9 cellular contexts compared by ENCODE assay signal in genomic region chr12:6367065-6367968, GRCh38. TPM values are rescaled to one million over a fixed set of nuclear protein-coding genes. Genes with fewer than 3 reads are reported as not detected.
DNase-seq lines count a peak whose midpoint lies in the region; ATAC-seq and TF ChIP-seq lines count a peak whose summit lies in the region.
"Had no signal": no experiment of that assay in that cellular context is flagged by ENCODE, and none has a peak within 500 bp of the region (broad histone marks: within the 10 kb centered on the region; RNA-seq: fewer than 3 reads in every experiment).

No MANE protein-coding gene starts in this region.

- no peaks in the 10 kb centered on the region for H3K36me3 Mint-ChIP-seq in activated naive CD8-positive, alpha-beta T cell treated with anti-CD3 and anti-CD28 coated beads, Interleukin-2, amount 10 ng/mL, durations not matched to agents 7 days and 5 days
- H3K36me3 Mint-ChIP-seq in progenitor cell of endocrine pancreas (ENCODE audit: insufficient read depth), result no peaks in the 10 kb centered on the region

- TF ChIP-seq CTCF in DOHH2 (IDR thresholded peaks at IDR 0.05; ENCODE audit: low read depth, low read length, poor library complexity, severe bottlenecking) (peak; percentile 61), GM20000 (IDR thresholded peaks at IDR 0.05; ENCODE audit: extremely low read depth, missing control alignments) (peak; percentile 8), mucosa of descending colon (IDR thresholded peaks at IDR 0.05) (no peak), progenitor cell of endocrine pancreas (IDR thresholded peaks at IDR 0.05; ENCODE audit: unreplicated experiment) (no peak)

- H3K4me3 ChIP-seq in DOHH2 (ENCODE audit: low read length) (no peak overlapping the region), mucosa of descending colon (no peak overlapping the region)

- peak; percentile 85 for DNase-seq in GM20000 (ENCODE audit: low spot score)
- DNase-seq in NOMO-1 treated with DMSO at 0.1 percent for 48 hours (lab: John Stamatoyannopoulos, UW; ENCODE audit: unreplicated experiment), result peak; percentile 94
- DNase-seq in activated naive CD8-positive, alpha-beta T cell treated with anti-CD3 and anti-CD28 coated beads, Interleukin-2, amount 10 ng/mL, durations not matched to agents 7 days and 5 days, result no peak
- peak in 2 of 3 donors; percentile 25 to 58 for DNase-seq in mucosa of descending colon
- DNase-seq in progenitor cell of endocrine pancreas (ENCODE audit: low spot score, unreplicated experiment), result no peak
- DNase-seq in LoVo (ENCODE audit: low spot score), result no peak
- DNase-seq in activated CD4-positive, CD25-positive, alpha-beta regulatory T cell (lab: John Stamatoyannopoulos, UW), result no peak

- no peaks in the 10 kb centered on the region for H4K20me1 ChIP-seq in DOHH2 (ENCODE audit: control insufficient read depth, insufficient read depth, low read depth, low read length)

- intact Hi-C loops in mucosa of descending colon (cut with DNase I, micrococcal nuclease), result no loop called here

- H3K79me2 ChIP-seq in DOHH2 (ENCODE audit: control insufficient read depth, low read length), result no peaks in the 10 kb centered on the region

- H3K36me3 ChIP-seq in DOHH2 (ENCODE audit: control insufficient read depth, low read length) (no peaks in the 10 kb centered on the region), mucosa of descending colon (ENCODE audit: low read depth) (no peaks in the 10 kb centered on the region)

- no peaks in the 10 kb centered on the region for H3K9me2 ChIP-seq in DOHH2 (replicated peaks; ENCODE audit: control insufficient read depth, low read length)

- H3K9me3 ChIP-seq in DOHH2 (ENCODE audit: control insufficient read depth, insufficient read depth, low read length), result no peaks in the 10 kb centered on the region
- H3K9me3 ChIP-seq in mucosa of descending colon, result no peaks in the 10 kb centered on the region

- POLR2A ChIA-PET in activated naive CD8-positive, alpha-beta T cell treated with anti-CD3 and anti-CD28 coated beads, Interleukin-2, amount 10 ng/mL, durations not matched to agents 7 days and 5 days (lab: Charles Lee), result interaction anchor here (0.7 to 11.0 kb wide), 6 partner anchors 22 to 1409 kb away, joined by 3 to 122 read pairs (median 5); partner anchors contain the start of genes TAPBPL and TNFRSF1A

- peaks cover 6% of the 10 kb centered on the region for H3F3A ChIP-seq in DOHH2 (ENCODE audit: control insufficient read depth, insufficient read depth)

- peaks cover 5% of the 10 kb centered on the region for H3K27me3 ChIP-seq in DOHH2 (ENCODE audit: control insufficient read depth, low read length)

- H3K4me3 Mint-ChIP-seq in activated naive CD8-positive, alpha-beta T cell treated with anti-CD3 and anti-CD28 coated beads, Interleukin-2, amount 10 ng/mL, durations not matched to agents 7 days and 5 days, result peak overlapping the region; percentile 25
- H3K4me3 Mint-ChIP-seq in progenitor cell of endocrine pancreas (ENCODE audit: low read depth), result no peak overlapping the region

- H3K27me3 Mint-ChIP-seq in activated naive CD8-positive, alpha-beta T cell treated with anti-CD3 and anti-CD28 coated beads, Interleukin-2, amount 10 ng/mL, durations not matched to agents 7 days and 5 days, result no peaks in the 10 kb centered on the region
- no peaks in the 10 kb centered on the region for H3K27me3 Mint-ChIP-seq in progenitor cell of endocrine pancreas

- peak overlapping the region; percentile 74 for H3K27ac Mint-ChIP-seq in activated naive CD8-positive, alpha-beta T cell treated with anti-CD3 and anti-CD28 coated beads, Interleukin-2, amount 10 ng/mL, durations not matched to agents 7 days and 5 days
- no peak overlapping the region for H3K27ac Mint-ChIP-seq in progenitor cell of endocrine pancreas

- no peak overlapping the region for H3K4me2 ChIP-seq in DOHH2 (ENCODE audit: low read length)

- no peaks in the 10 kb centered on the region for H3K9me3 Mint-ChIP-seq in activated naive CD8-positive, alpha-beta T cell treated with anti-CD3 and anti-CD28 coated beads, Interleukin-2, amount 10 ng/mL, durations not matched to agents 7 days and 5 days
- no peaks in the 10 kb centered on the region for H3K9me3 Mint-ChIP-seq in progenitor cell of endocrine pancreas (ENCODE audit: low read depth)

- H3K27ac ChIP-seq in DOHH2 (ENCODE audit: low read depth, low read length), result no peak overlapping the region

- peaks cover 32% of the 10 kb centered on the region for H3K4me1 Mint-ChIP-seq in activated naive CD8-positive, alpha-beta T cell treated with anti-CD3 and anti-CD28 coated beads, Interleukin-2, amount 10 ng/mL, durations not matched to agents 7 days and 5 days
- peaks cover 23% of the 10 kb centered on the region for H3K4me1 Mint-ChIP-seq in progenitor cell of endocrine pancreas (ENCODE audit: low read depth)

- ATAC-seq in activated naive CD8-positive, alpha-beta T cell treated with anti-CD3 and anti-CD28 coated beads, Interleukin-2, amount 10 ng/mL, durations not matched to agents 7 days and 5 days (ENCODE audit: low read depth), result peak; percentile 65
- ATAC-seq in mucosa of descending colon, result no peak

- H3K4me1 ChIP-seq in DOHH2 (ENCODE audit: control insufficient read depth, low read length), result peaks cover 26% of the 10 kb centered on the region
- peaks cover 43% of the 10 kb centered on the region for H3K4me1 ChIP-seq in mucosa of descending colon (ENCODE audit: low read depth)

RNA-seq across cellular contexts. Expression of gene SCNN1A, which starts 8.0 kb away (rescaled TPM):
- total RNA-seq in activated naive CD8-positive, alpha-beta T cell treated with anti-CD3 and anti-CD28 coated beads, Interleukin-2, amount 10 ng/mL, durations not matched to agents 7 days and 5 days, result 1 to 10 TPM in 1 of 2 experiments, under 1 TPM in 1; 0.43 to 1.1 TPM
- total RNA-seq in mucosa of descending colon (100 to 1,000 TPM; 130 to 402 (median 386) TPM), progenitor cell of endocrine pancreas (14.3 and 23.1 TPM in 2 replicates)
- total RNA-seq: T-helper 1 cell treated with Interleukin-12 subunit alpha and Interleukin-12 subunit beta and Interleukin-4 antibody, amounts not matched to agents 30 ng/mL and 1 ng/mL, for 36 hours had no signal

RNA-seq across cellular contexts. Expression of gene LTBR, which starts 16.6 kb away (rescaled TPM):
- total RNA-seq in activated naive CD8-positive, alpha-beta T cell treated with anti-CD3 and anti-CD28 coated beads, Interleukin-2, amount 10 ng/mL, durations not matched to agents 7 days and 5 days, result 1 to 10 TPM in 1 of 2 experiments, under 1 TPM in 1; 0.61 to 1.4 TPM
- 100 to 1,000 TPM; 114 to 142 (median 135) TPM for total RNA-seq in mucosa of descending colon
- 17.8 and 18.3 TPM in 2 replicates for total RNA-seq in progenitor cell of endocrine pancreas

RNA-seq across cellular contexts. Expression of gene TNFRSF1A, which starts 25.4 kb away (rescaled TPM):
- total RNA-seq in activated naive CD8-positive, alpha-beta T cell treated with anti-CD3 and anti-CD28 coated beads, Interleukin-2, amount 10 ng/mL, durations not matched to agents 7 days and 5 days, result 10 to 100 TPM; 82.9 to 87.1 TPM
- total RNA-seq in mucosa of descending colon (100 to 1,000 TPM; 166 to 237 (median 211) TPM), progenitor cell of endocrine pancreas (67.5 and 68.8 TPM in 2 replicates)

RNA-seq across cellular contexts. Expression of gene PLEKHG6, which starts 56.8 kb away (rescaled TPM):
- total RNA-seq in activated naive CD8-positive, alpha-beta T cell treated with anti-CD3 and anti-CD28 coated beads, Interleukin-2, amount 10 ng/mL, durations not matched to agents 7 days and 5 days, result not detected
- total RNA-seq in mucosa of descending colon (100 to 1,000 TPM in 2 of 3 donors, 10 to 100 TPM in 1; 90.4 to 190 (median 128) TPM), progenitor cell of endocrine pancreas (40.5 and 44.0 TPM in 2 replicates)
- total RNA-seq: T-helper 1 cell treated with Interleukin-12 subunit alpha and Interleukin-12 subunit beta and Interleukin-4 antibody, amounts not matched to agents 30 ng/mL and 1 ng/mL, for 36 hours had no signal

Comparison
In these comparisons a context has a peak if more than half of its experiments do, and no peak if none do; other contexts are left out.
1. CTCF ChIP-seq: peak in DOHH2 (single experiment) and GM20000 (single experiment); none in mucosa of descending colon (single experiment) and progenitor cell of endocrine pancreas (single experiment).
2. DNase-seq: peak in GM20000 (single experiment), NOMO-1 treated with DMSO at 0.1 percent for 48 hours (single experiment) and mucosa of descending colon (2 of 3); none in activated naive CD8-positive, alpha-beta T cell treated with anti-CD3 and anti-CD28 coated beads, Interleukin-2, amount 10 ng/mL, durations not matched to agents 7 days and 5 days (single experiment), progenitor cell of endocrine pancreas (single experiment), LoVo (single experiment) and activated CD4-positive, CD25-positive, alpha-beta regulatory T cell (0 of 4).